In the genomic region with DNA sequence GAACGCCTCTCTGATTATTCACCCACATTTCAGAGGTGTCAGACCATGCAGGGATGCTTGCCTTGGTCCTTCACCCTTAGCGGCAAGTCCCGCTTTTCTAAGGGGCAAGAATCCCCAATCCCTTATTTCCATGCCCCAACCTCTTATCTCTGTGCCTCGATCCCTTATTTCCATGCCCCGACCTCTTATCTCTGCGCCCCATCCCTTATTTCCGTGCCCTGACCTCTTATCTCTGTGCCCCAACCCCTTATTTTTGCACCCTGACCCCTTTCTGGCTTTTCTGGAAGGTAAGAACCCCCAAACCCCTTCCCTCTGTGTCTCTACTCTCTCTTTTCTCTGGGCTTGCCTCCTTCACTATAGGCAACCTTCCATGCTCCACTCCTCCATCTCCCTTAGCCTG, we compare ENCODE assay signal across 2 cellular contexts. TPM values are rescaled to one million over a fixed set of nuclear protein-coding genes. Genes with fewer than 3 reads are reported as not detected.
DNase-seq lines count a peak whose midpoint lies in the region; ATAC-seq, FAIRE-seq and TF ChIP-seq lines count a peak whose summit lies in the region.
"Not testable (repeated sequence)": the region's sequence is repeated elsewhere in the genome, so short reads cannot be mapped to it uniquely, and the experiment has no call there.

No MANE protein-coding gene starts in this region.

- H3K27ac Mint-ChIP-seq in neural progenitor cell, result peak overlapping the region; percentile 17

- CTCF ChIA-PET in K562 (lab: Yijun Ruan, JAX; ENCODE audit: low intra/inter-chr PET ratio), result not testable (repeated sequence)

- H3K4me1 Mint-ChIP-seq in neural progenitor cell, result not testable (repeated sequence)

- not testable (repeated sequence) for TF ChIP-seq RAD21 in K562 (CRISPR knock-in tag; conservative IDR thresholded peaks at IDR 0.05 in 1 of 2, IDR thresholded peaks at IDR 0.05 in 1 of 2)

- H3K9me3 Mint-ChIP-seq in neural progenitor cell, result not testable (repeated sequence)

- H2AFZ ChIP-seq in K562 (ENCODE audit: low read depth, low read length); neural progenitor cell (replicated peaks): not testable (repeated sequence)

- TF ChIP-seq EP300 in K562 (IDR thresholded peaks at IDR 0.05; ENCODE audit: low read length), result not testable (repeated sequence)

- not testable (repeated sequence) for FAIRE-seq in K562 (lab: Jason Lieb, UNC)

- not testable (repeated sequence) for DNase-seq in K562 (ENCODE audit: extremely low read depth in 1 of 4, low spot score in 3 of 4); neural progenitor cell (ENCODE audit: low spot score)

- H3K79me2 ChIP-seq in K562 (ENCODE audit: control insufficient read depth, insufficient read depth, low read length); neural progenitor cell (ENCODE audit: low read depth): not testable (repeated sequence)

- not testable (repeated sequence) for H3K4me1 ChIP-seq in K562 (replicated peaks in 1 of 2; ENCODE audit: control insufficient read depth in 2 of 2, insufficient read depth in 2 of 2, low read length in 2 of 2); neural progenitor cell

- POLR2A ChIA-PET in K562 (lab: Yijun Ruan, JAX), result not testable (repeated sequence)

- not testable (repeated sequence) for H3K36me3 Mint-ChIP-seq in neural progenitor cell

- not testable (repeated sequence) for TF ChIP-seq CTCF in K562 (IDR thresholded peaks at IDR 0.05 in 2 of 3, conservative IDR thresholded peaks at IDR 0.05 in 1 of 3; ENCODE audit: insufficient read depth in 2 of 3, low read depth in 1 of 3, low read length in 3 of 3); neural progenitor cell (IDR thresholded peaks at IDR 0.05)

- not testable (repeated sequence) for H3K4me2 ChIP-seq in K562 (ENCODE audit: insufficient read depth, low read length); neural progenitor cell

- H3K27me3 ChIP-seq in K562 (ENCODE audit: control insufficient read depth in 2 of 2, insufficient read depth in 2 of 2, low read length in 2 of 2); neural progenitor cell: not testable (repeated sequence)

- ATAC-seq in K562, result not testable (repeated sequence)

- WGBS in K562 (ENCODE audit: insufficient coverage, low coverage, missing lambda C conversion rate), result 12% methylated on average over 7 of the region's 7 CpGs

- H3K9ac ChIP-seq in K562 (ENCODE audit: insufficient read depth in 1 of 2, low read depth in 2 of 2, low read length in 2 of 2); neural progenitor cell: not testable (repeated sequence)

- H3K4me3 Mint-ChIP-seq in neural progenitor cell, result not testable (repeated sequence)

- H3K9me1 ChIP-seq in K562 (ENCODE audit: control insufficient read depth, insufficient read depth, low read length), result not testable (repeated sequence)

- not testable (repeated sequence) for H3K27ac ChIP-seq in K562 (ENCODE audit: extremely low read depth, low read depth, low read length); neural progenitor cell

- not testable (repeated sequence) for BruUV-seq in K562 (replicated peaks; lab: Mats Ljungman, UMichigan)

- not testable (repeated sequence) for H3K27me3 Mint-ChIP-seq in neural progenitor cell (ENCODE audit: insufficient read depth, low read depth)

- not testable (repeated sequence) for H3K36me3 ChIP-seq in K562 (ENCODE audit: control insufficient read depth, insufficient read depth, low read length); neural progenitor cell

- H3K9me3 ChIP-seq in K562 (replicated peaks; ENCODE audit: control insufficient read depth, insufficient read depth, low read depth, low read length); neural progenitor cell (ENCODE audit: low read depth): not testable (repeated sequence)

- in situ Hi-C loops in K562 (cut with MboI), result not testable (repeated sequence)

- not testable (repeated sequence) for H4K20me1 ChIP-seq in K562 (replicated peaks; ENCODE audit: control insufficient read depth, insufficient read depth, low read length); neural progenitor cell (ENCODE audit: low read depth)

- H3F3A ChIP-seq in neural progenitor cell (ENCODE audit: low read depth), result not testable (repeated sequence)

- H3K4me3 ChIP-seq in K562, neural progenitor cell: not testable (repeated sequence)

- not testable (repeated sequence) for TF ChIP-seq POLR2A in K562 (conservative IDR thresholded peaks at IDR 0.05)

- intact Hi-C loops in K562 (cut with micrococcal nuclease), result not testable (repeated sequence)

TF ChIP-seq in K562, 482 proteins besides CTCF, POLR2A, EP300 and RAD21:
- TF ChIP-seq CBFA2T2 (conservative IDR thresholded peaks at IDR 0.05) (peak; percentile 49; the same call in 1 of the 2 replicates), NCOR1 (IDR thresholded peaks at IDR 0.05) (peak; percentile 35; the same call in 1 of the 2 replicates), NR2C1 (tag; IDR thresholded peaks at IDR 0.05) (0 out of 2 replicates have a peak, but pooled peaks have one; percentile 38), SMARCE1 (IDR thresholded peaks at IDR 0.05) (peak; percentile 58; the same call in 1 of the 2 replicates), TAL1 (IDR thresholded peaks at IDR 0.05) (peak; percentile 64), ARID1B (IDR thresholded peaks at IDR 0.05) (peak; percentile 75), CBFA2T3 (IDR thresholded peaks at IDR 0.05) (peak; percentile 76), DPF2 (IDR thresholded peaks at IDR 0.05) (peak; percentile 27; the same call in 1 of the 2 replicates), MTA2 (IDR thresholded peaks at IDR 0.05; ENCODE audit: low read depth) (0 out of 2 replicates have a peak, but pooled peaks have one; percentile 42)
- TF ChIP-seq NR2C1 (IDR thresholded peaks at IDR 0.05), result not testable (repeated sequence)

RNA-seq across cellular contexts. Expression of gene COLGALT1, which starts 38.8 kb away (rescaled TPM):
- total RNA-seq in K562 (2011; cell fraction: chromatin; rRNA removed; ENCODE audit: low replicate concordance), result 106 and 273 TPM in 2 replicates
- 296 and 314 TPM in 2 replicates for total RNA-seq in K562 (2011; cell fraction: nucleolus; rRNA removed)
- total RNA-seq in K562 (2011; cell fraction: nucleoplasm; rRNA removed), result 215 and 219 TPM in 2 replicates
- total RNA-seq in K562 (2014; rRNA removed) (82.6 and 90.5 TPM in 2 replicates), K562 (2014; rRNA removed; fragmentation: Illumina TruSeq; extraction: Trizol) (35.5 and 50.0 TPM in 2 replicates), K562 (2015; rRNA removed; fragmentation: Illumina TruSeq; extraction: Trizol) (64.3 and 64.8 TPM in 2 replicates), K562 (2021) (119 TPM in 2 replicates), neural progenitor cell (ENCODE audit: low replicate concordance) (38.4 and 60.3 TPM in 2 replicates)
- polyA plus RNA-seq in K562 (2011; rRNA removed) (114 and 144 TPM in 2 replicates), K562 (2014; fragmentation: Illumina TruSeq; extraction: Trizol) (84.8 and 97.0 TPM in 2 replicates), K562 (2014; fragmentation: Nextera tagmentation; extraction: Ambion mirVana) (10 to 100 TPM in 1 of 2 experiments, 1 to 10 TPM in 1; 4.9 to 18.1 TPM), K562 (2014; rRNA removed) (86.0 and 87.5 TPM in 2 replicates)
- polyA plus RNA-seq in K562 (2011; cell fraction: cytosol; rRNA removed), result 128 and 182 TPM in 2 replicates
- polyA plus RNA-seq in K562 (2011; cell fraction: nucleus; rRNA removed), result 207 and 344 TPM in 2 replicates
- 78.2 and 109 TPM in 2 replicates for polyA plus RNA-seq in K562 (2012)
- polyA minus RNA-seq in K562 (2011; rRNA and poly(A)+ RNA removed), result 78.1 and 108 TPM in 2 replicates
- 89.7 and 127 TPM in 2 replicates for polyA minus RNA-seq in K562 (2011; cell fraction: cytosol; rRNA and poly(A)+ RNA removed)
- 32.6 and 43.8 TPM in 2 replicates for polyA minus RNA-seq in K562 (2011; cell fraction: nucleus; rRNA and poly(A)+ RNA removed)
